Comparison of ENCODE assay signal across 8 cellular contexts in the genomic region with DNA sequence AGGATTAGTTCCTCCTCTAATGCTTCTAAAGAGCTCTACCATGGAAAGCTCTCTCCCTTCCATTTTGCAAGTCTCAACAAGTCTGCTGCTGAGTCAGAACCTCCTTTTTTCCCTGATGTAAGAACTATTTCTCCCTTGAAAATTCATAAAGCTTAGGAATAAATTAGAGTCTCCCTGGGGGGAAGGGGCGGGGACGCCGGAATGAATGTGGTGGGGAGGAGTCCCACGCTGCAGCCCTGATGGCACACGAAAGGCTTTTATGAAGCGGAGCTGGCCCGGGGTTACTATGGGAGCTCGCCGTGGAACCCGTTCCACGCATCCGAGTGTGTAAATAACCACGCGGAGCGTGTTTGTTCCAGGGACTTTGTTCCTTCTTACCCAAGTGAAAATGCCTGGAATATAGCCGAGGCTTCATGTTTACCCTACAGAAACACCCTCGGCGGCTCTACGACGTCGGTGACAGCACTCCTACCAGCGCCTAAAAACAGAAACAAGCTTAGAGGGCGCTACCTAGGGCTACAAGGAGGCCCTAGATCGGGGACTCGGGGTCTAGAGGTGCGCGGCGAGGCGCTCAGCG. TPM values are rescaled to one million over a fixed set of nuclear protein-coding genes. Genes with fewer than 3 reads are reported as not detected.
A peak's percentile ranks its signal among the peaks of the same experiment; 100 is the strongest.
DNase-seq lines count a peak whose midpoint lies in the region; ATAC-seq and TF ChIP-seq lines count a peak whose summit lies in the region.

No MANE protein-coding gene starts in this region.

- DNase-seq in COR-L47 (lab: John Stamatoyannopoulos, UW) = peak; percentile 3
- peak; percentile 55 for DNase-seq in RPMI8226
- DNase-seq in activated naive CD8-positive, alpha-beta T cell treated with anti-CD3 and anti-CD28 coated beads for 36 hours = peak; percentile 36
- DNase-seq in Right ventricle myocardium inferior (ENCODE audit: missing footprints) = peak; percentile 91
- DNase-seq in omental fat pad (ENCODE audit: low spot score) = peak; percentile 42
- DNase-seq in thyroid gland = peak; percentile 69

- H3K4me1 ChIP-seq in thyroid gland = peaks cover 0 to 7% of the 10 kb centered on the region in 2 donors

- H3K27ac Mint-ChIP-seq in activated naive CD8-positive, alpha-beta T cell treated with anti-CD3 and anti-CD28 coated beads for 36 hours = peak overlapping the region; percentile 92

- 0% methylated on average over 22 to 23 of the region's 30 CpGs for WGBS in thyroid gland, 2 donors

- no peaks in the 10 kb centered on the region for H3K36me3 Mint-ChIP-seq in activated naive CD8-positive, alpha-beta T cell treated with anti-CD3 and anti-CD28 coated beads for 36 hours

- ATAC-seq in GM19467 (IDR thresholded peaks at IDR 0.05; ENCODE audit: unreplicated experiment) (peak; percentile 24), HG03571 (IDR thresholded peaks at IDR 0.05; ENCODE audit: unreplicated experiment) (peak; percentile 19), Right ventricle myocardium inferior (peak; percentile 30), omental fat pad (ENCODE audit: low FRiP score) (peak; percentile 55)

- H3K27me3 ChIP-seq in thyroid gland = no peaks in the 10 kb centered on the region

- peak overlapping the region; percentile 97 to 99 (median 99) for H3K27ac ChIP-seq in thyroid gland

- TF ChIP-seq CTCF in omental fat pad (IDR thresholded peaks at IDR 0.05) = no peak
- no peak for TF ChIP-seq CTCF in thyroid gland (IDR thresholded peaks at IDR 0.05)

- no peak for TF ChIP-seq POLR2A in thyroid gland (IDR thresholded peaks at IDR 0.05)

- H3K27me3 Mint-ChIP-seq in activated naive CD8-positive, alpha-beta T cell treated with anti-CD3 and anti-CD28 coated beads for 36 hours = no peaks in the 10 kb centered on the region

- peak overlapping the region; percentile 56 to 99 (median 92) for H3K4me3 ChIP-seq in thyroid gland (replicated peaks in 1 of 3)

- H3K4me3 Mint-ChIP-seq in activated naive CD8-positive, alpha-beta T cell treated with anti-CD3 and anti-CD28 coated beads for 36 hours = peak overlapping the region; percentile 89

- no peaks in the 10 kb centered on the region for H3K9me3 ChIP-seq in thyroid gland

- H3K9me3 Mint-ChIP-seq in activated naive CD8-positive, alpha-beta T cell treated with anti-CD3 and anti-CD28 coated beads for 36 hours = no peaks in the 10 kb centered on the region

- H3K4me1 Mint-ChIP-seq in activated naive CD8-positive, alpha-beta T cell treated with anti-CD3 and anti-CD28 coated beads for 36 hours = peaks cover 17% of the 10 kb centered on the region

- no peaks in the 10 kb centered on the region for H3K36me3 ChIP-seq in thyroid gland

- intact Hi-C loops in Right ventricle myocardium inferior (cut with DNase I) = loop anchor here (5.0 to 10.0 kb wide), 2 partner anchors 249 to 537 kb away; no protein-coding TSS in a partner anchor
- intact Hi-C loops in thyroid gland (cut with DNase I) = no loop called here

RNA-seq across cellular contexts. Expression of gene CPEB2, which starts 0.9 kb away (rescaled TPM):
- total RNA-seq in activated naive CD8-positive, alpha-beta T cell treated with anti-CD3 and anti-CD28 coated beads for 36 hours = 1 to 10 TPM; 3.0 to 4.0 TPM
- total RNA-seq in Right ventricle myocardium inferior = 23.7 TPM
- 10 to 100 TPM; 12.9 to 24.9 (median 17.4) TPM for total RNA-seq in omental fat pad
- total RNA-seq in thyroid gland = 10 to 100 TPM; 12.5 to 24.3 (median 16.4) TPM

Comparison
In these comparisons a context has a peak if more than half of its experiments do, and no peak if none do; other contexts are left out.
1. Peak in every context shown above with its lines: DNase-seq, ATAC-seq, H3K4me3 ChIP-seq and H3K27ac ChIP-seq.
2. DNase-seq: peak in every context shown above with its lines; median percentile 91 in Right ventricle myocardium inferior; 69 in thyroid gland; 55 in RPMI8226; 42 in omental fat pad; 36 in activated naive CD8-positive, alpha-beta T cell treated with anti-CD3 and anti-CD28 coated beads for 36 hours; 3 in COR-L47.